ENCODE assay signal across 23 cellular contexts in genomic region chr6:112310439-112311154, GRCh38. TPM values are rescaled to one million over a fixed set of nuclear protein-coding genes. Genes with fewer than 3 reads are reported as not detected.
DNase-seq lines count a peak whose midpoint lies in the region; ATAC-seq and TF ChIP-seq lines count a peak whose summit lies in the region.
"Had no signal": no experiment of that assay in that cellular context is flagged by ENCODE, and none has a peak within 500 bp of the region (broad histone marks: within the 10 kb centered on the region; RNA-seq: fewer than 3 reads in every experiment).

No MANE protein-coding gene starts in this region.

- no peak for TF ChIP-seq CTCF in AG10803 (conservative IDR thresholded peaks at IDR 0.05; ENCODE audit: low read length)

- H3K4me3 ChIP-seq in AG10803 (ENCODE audit: low read length), result no peak overlapping the region
- H3K4me3 ChIP-seq: BLaER1 treated with 17β-estradiol and CSF1 and Interleukin-3, amounts not matched to agents 10 nM and 100 nM; spleen; suprapubic skin had no signal

- ATAC-seq in left lobe of liver (peak; percentile 63), GM19395 (IDR thresholded peaks at IDR 0.05; ENCODE audit: unreplicated experiment) (no peak), HG02763 (IDR thresholded peaks at IDR 0.05; ENCODE audit: unreplicated experiment) (no peak)
- ATAC-seq: HCT116 had no signal

- DNase-seq in NCI-H1105 treated with DMSO at 0.1 percent for 48 hours (lab: John Stamatoyannopoulos, UW) (peak; percentile 60), NCI-H1105 (lab: John Stamatoyannopoulos, UW) (no peak), AG10803 (ENCODE audit: low read depth) (peak; percentile 24), SKM-1 (lab: John Stamatoyannopoulos, UW; ENCODE audit: unreplicated experiment) (peak; percentile 79), left lobe of liver (ENCODE audit: low spot score) (no peak), RKO (ENCODE audit: low spot score) (no peak)
- DNase-seq: activated B cell treated with CpG ODN at 0.5 μM for 24 hours; activated CD4-positive, alpha-beta memory T cell treated with anti-CD3 and anti-CD28 coated beads for 36 hours; activated naive CD4-positive, alpha-beta T cell; activated T-cell treated with anti-CD3 and anti-CD28 coated beads for 4 hours; anterior cingulate cortex; cerebellar nuclear complex; left cardiac atrium; midbrain; NCI-H2081 treated with DMSO at 0.1 percent for 48 hours; SHP77 treated with DMSO at 0.1 percent for 48 hours; spleen had no signal

RNA-seq across cellular contexts. Expression of gene RFPL4B, which starts 36.5 kb away (rescaled TPM):
- not detected for total RNA-seq in left lobe of liver
- total RNA-seq: A673; activated B cell treated with CpG ODN at 0.5 μM for 24 hours; activated CD4-positive, alpha-beta memory T cell treated with anti-CD3 and anti-CD28 coated beads for 36 hours; left cardiac atrium; spleen; suprapubic skin had no signal

RNA-seq across cellular contexts. Expression of gene LAMA4, which starts 56.2 kb away (rescaled TPM):
- 2.8 TPM for total RNA-seq in left lobe of liver
- total RNA-seq: activated B cell treated with CpG ODN at 0.5 μM for 24 hours; activated CD4-positive, alpha-beta memory T cell treated with anti-CD3 and anti-CD28 coated beads for 36 hours had no signal

Comparison
In these comparisons a context has a peak if more than half of its experiments do, and no peak if none do; other contexts are left out.
1. DNase-seq: peak in NCI-H1105 treated with DMSO at 0.1 percent for 48 hours (single experiment), AG10803 (single experiment) and SKM-1 (single experiment); none in NCI-H1105 (single experiment), left lobe of liver (single experiment) and RKO (single experiment).